21 cellular contexts compared by ENCODE assay signal in the genomic region with DNA sequence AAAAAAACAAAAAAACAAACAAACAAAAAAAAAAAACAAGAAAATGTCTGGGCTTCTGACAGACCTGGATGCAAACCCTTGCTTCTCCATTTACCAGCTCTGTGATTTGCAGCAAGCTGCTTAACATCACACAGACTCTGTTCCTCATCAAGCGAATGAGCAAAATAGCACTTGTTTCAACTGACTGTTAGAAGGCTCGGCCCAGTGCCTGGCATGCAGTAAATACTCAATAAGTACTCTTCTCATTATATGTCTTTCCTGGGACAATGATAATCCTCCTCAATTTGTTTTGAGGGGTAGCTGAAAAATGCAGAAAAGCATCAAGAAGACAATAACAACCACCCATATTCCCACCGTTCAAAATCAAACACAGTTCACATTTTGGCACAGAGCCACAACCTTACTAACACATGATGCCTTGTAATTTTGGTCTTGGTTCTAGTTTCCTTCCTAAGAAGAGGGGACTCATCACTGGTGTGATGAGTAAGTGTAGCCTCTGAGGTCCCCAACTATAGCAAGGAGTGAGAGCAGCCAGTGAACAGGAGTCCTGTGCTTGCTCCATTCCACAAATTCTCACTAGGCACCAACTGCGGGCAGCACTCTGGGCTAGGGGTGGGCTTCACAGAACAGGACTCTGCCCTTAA.
DNase-seq lines count a peak whose midpoint lies in the region; ATAC-seq lines count a peak whose summit lies in the region.
"Had no signal": no experiment of that assay in that cellular context is flagged by ENCODE, and none has a peak within 500 bp of the region (broad histone marks: within the 10 kb centered on the region; RNA-seq: fewer than 3 reads in every experiment).

No MANE protein-coding gene starts in this region.

- no peak overlapping the region for H3K9ac ChIP-seq in muscle layer of colon (ENCODE audit: low read length)

- H3K4me1 ChIP-seq in muscle layer of colon (ENCODE audit: insufficient read depth, low read length), result peaks cover 39% of the 10 kb centered on the region
- H3K4me1 ChIP-seq: pancreas had no signal

- ATAC-seq in HG02973 (IDR thresholded peaks at IDR 0.05; ENCODE audit: unreplicated experiment) (no peak), HG03135 (IDR thresholded peaks at IDR 0.05; ENCODE audit: unreplicated experiment) (no peak)
- ATAC-seq: gastroesophageal sphincter; HCT116; left ventricle myocardium superior; pancreas; stimulated activated naive CD8-positive, alpha-beta T cell treated with anti-CD3 and anti-CD28 coated beads, Interleukin-15, Interleukin-2, amounts not matched to agents 100 U/mL and 50 U/mL, for 24 hours had no signal

- H3K27me3 ChIP-seq in muscle layer of colon (ENCODE audit: control insufficient read depth in 1 of 2, insufficient read depth in 2 of 2, low read length in 2 of 2), result no peaks in the 10 kb centered on the region
- H3K27me3 ChIP-seq in H7 (ENCODE audit: control insufficient read depth, insufficient read depth, low read length), result no peaks in the 10 kb centered on the region
- H3K27me3 ChIP-seq: gastroesophageal sphincter, pancreas, vagina had no signal

- H3K9me3 ChIP-seq in muscle layer of colon (ENCODE audit: low read length), result no peaks in the 10 kb centered on the region
- H3K9me3 ChIP-seq: gastroesophageal sphincter, pancreas, vagina had no signal

- H3K27ac ChIP-seq in angular gyrus (ENCODE audit: low read depth, low read length), result peak overlapping the region; percentile 62
- peak overlapping the region; percentile 66 for H3K27ac ChIP-seq in muscle layer of colon (ENCODE audit: low read depth, low read length)
- H3K27ac ChIP-seq: gastroesophageal sphincter, pancreas, vagina, VCaP had no signal

- peak; percentile 35 for DNase-seq in stimulated activated CD4-positive, alpha-beta T cell treated with anti-CD3 and anti-CD28 coated beads, Interleukin-1b, Interleukin-23, amount 100 ng/mL, for 48 hours
- no peak for DNase-seq in stimulated activated CD4-positive, alpha-beta T cell treated with anti-CD3 and anti-CD28 coated beads, Interleukin-2, amount 100 ng/mL, for 24 hours
- DNase-seq in H7, result no peak
- no peak for DNase-seq in NCI-H345 treated with DMSO at 0.1 percent for 48 hours (lab: John Stamatoyannopoulos, UW; ENCODE audit: unreplicated experiment)
- DNase-seq: activated gamma-delta T cell treated with Interleukin-2 at 50 U/mL for 16 hours; DMS79 treated with DMSO at 0.1 percent for 48 hours; endodermal cell; left ventricle myocardium superior; NCI-H446; pancreas; SHP77; stimulated activated naive CD8-positive, alpha-beta T cell treated with anti-CD3 and anti-CD28 coated beads, Interleukin-15, Interleukin-2, amounts not matched to agents 100 U/mL and 50 U/mL, for 24 hours; T-helper 1 cell had no signal

- H3K4me3 ChIP-seq in muscle layer of colon (ENCODE audit: low read depth in 1 of 2, low read length in 2 of 2) (no peak overlapping the region), H7 (ENCODE audit: insufficient read depth, low read depth, low read length) (no peak overlapping the region)
- H3K4me3 ChIP-seq: gastroesophageal sphincter, pancreas, vagina had no signal

- H3K36me3 ChIP-seq in muscle layer of colon (ENCODE audit: insufficient read depth, low read length) (no peaks in the 10 kb centered on the region), H7 (replicated peaks; ENCODE audit: control insufficient read depth, insufficient read depth, low read length) (no peaks in the 10 kb centered on the region)
- H3K36me3 ChIP-seq: gastroesophageal sphincter, pancreas, vagina had no signal
